ENCODE assay signal across 9 cellular contexts in genomic region chr15:90845201-90845949, GRCh38. TPM values are rescaled to one million over a fixed set of nuclear protein-coding genes. Genes with fewer than 3 reads are reported as not detected.
A peak's percentile ranks its signal among the peaks of the same experiment; 100 is the strongest.
DNase-seq lines count a peak whose midpoint lies in the region; ATAC-seq and TF ChIP-seq lines count a peak whose summit lies in the region.
"Had no signal": no experiment of that assay in that cellular context is flagged by ENCODE, and none has a peak within 500 bp of the region (broad histone marks: within the 10 kb centered on the region; RNA-seq: fewer than 3 reads in every experiment).

No MANE protein-coding gene starts in this region.

- peaks cover under 1% of the 10 kb centered on the region for H3K27me3 Mint-ChIP-seq in GM23338 (ENCODE audit: insufficient read depth, low read depth, poor library complexity)
- H3K27me3 Mint-ChIP-seq: naive thymus-derived CD8-positive, alpha-beta T cell had no signal

- no peak overlapping the region for H3K4me2 ChIP-seq in GM23338

- H3K9me3 ChIP-seq in RWPE2 (ENCODE audit: severe bottlenecking): no peaks in the 10 kb centered on the region

- H3F3A ChIP-seq in GM23338 (replicated peaks; ENCODE audit: low read depth): peaks cover 2% of the 10 kb centered on the region; the same call in 1 of the 2 replicates

- H3K9me3 Mint-ChIP-seq in GM23338: no peaks in the 10 kb centered on the region
- H3K9me3 Mint-ChIP-seq: naive thymus-derived CD8-positive, alpha-beta T cell had no signal

- TF ChIP-seq POLR2A in erythroblast (IDR thresholded peaks at IDR 0.05; ENCODE audit: low read length): no peak

- no peaks in the 10 kb centered on the region for H3K9me2 ChIP-seq in GM23338 (ENCODE audit: insufficient read depth)

- peaks cover 8% of the 10 kb centered on the region for H3K4me1 Mint-ChIP-seq in GM23338

- no peak overlapping the region for H3K4me3 ChIP-seq in RWPE2 (ENCODE audit: severe bottlenecking)
- H3K4me3 ChIP-seq in GM23338: no peak overlapping the region

- DNase-seq in Caki2 (ENCODE audit: low read depth) (peak; percentile 61), RWPE2 (ENCODE audit: low spot score) (no peak), erythroblast (lab: John Stamatoyannopoulos, UW) (peak; percentile 49 to 83), OCI-M2 (lab: John Stamatoyannopoulos, UW; ENCODE audit: unreplicated experiment) (no peak), GM23338 (ENCODE audit: low spot score) (no peak)
- peak; percentile 82 for DNase-seq in stimulated activated CD8-positive, alpha-beta memory T cell treated with anti-CD3 and anti-CD28 coated beads, Interleukin-4, amount 100 ng/mL, for 48 hours

- no peak for TF ChIP-seq CTCF in RWPE2 (IDR thresholded peaks at IDR 0.05; ENCODE audit: poor library complexity, severe bottlenecking)
- TF ChIP-seq CTCF in GM23338 (conservative IDR thresholded peaks at IDR 0.05; ENCODE audit: low read depth in 2 of 2): no peak

- H3K27me3 ChIP-seq in RWPE2 (ENCODE audit: insufficient read depth, poor library complexity, severe bottlenecking): no peaks in the 10 kb centered on the region
- H3K27me3 ChIP-seq in GM23338 (ENCODE audit: insufficient read depth): no peaks in the 10 kb centered on the region

- H4K20me1 ChIP-seq in GM23338 (replicated peaks; ENCODE audit: insufficient read depth): no peaks in the 10 kb centered on the region

- ATAC-seq in GM19035 (IDR thresholded peaks at IDR 0.05; ENCODE audit: unreplicated experiment) (peak; percentile 59), HG03139 (IDR thresholded peaks at IDR 0.05; ENCODE audit: unreplicated experiment) (peak; percentile 80), RWPE2 (ENCODE audit: low read depth) (peak; percentile 97), GM23338 (no peak)

- no peak overlapping the region for H2AFZ ChIP-seq in GM23338

- H3K36me3 Mint-ChIP-seq in GM23338 (ENCODE audit: low read depth): no peaks in the 10 kb centered on the region
- H3K36me3 Mint-ChIP-seq: naive thymus-derived CD8-positive, alpha-beta T cell had no signal

- in situ Hi-C loops in Caki2 (cut with HindIII; ENCODE audit: low pct_unique_long_range_greater_than_20kb, low sequenced_read_pairs): no loop called here

- H3K4me1 ChIP-seq in RWPE2 (ENCODE audit: insufficient read depth, poor library complexity, severe bottlenecking) (no peaks in the 10 kb centered on the region), GM23338 (ENCODE audit: insufficient read depth) (peaks cover 14% of the 10 kb centered on the region)

- no peak overlapping the region for H3K27ac ChIP-seq in RWPE2 (ENCODE audit: poor library complexity, severe bottlenecking)
- no peak overlapping the region for H3K27ac ChIP-seq in GM23338 (ENCODE audit: low read depth)

- H3K36me3 ChIP-seq in RWPE2 (ENCODE audit: low read depth) (no peaks in the 10 kb centered on the region), GM23338 (ENCODE audit: insufficient read depth) (no peaks in the 10 kb centered on the region)

- H3K79me2 ChIP-seq in GM23338 (replicated peaks; ENCODE audit: insufficient read depth): no peaks in the 10 kb centered on the region

- no peak overlapping the region for H3K4me3 Mint-ChIP-seq in GM23338
- H3K4me3 Mint-ChIP-seq: naive thymus-derived CD8-positive, alpha-beta T cell had no signal

- H3K27ac Mint-ChIP-seq in GM23338: no peak overlapping the region

TF ChIP-seq in GM23338, 12 proteins besides CTCF, POLR2A, EP300 and RAD21:
- TF ChIP-seq NANOG (IDR thresholded peaks at IDR 0.05; ENCODE audit: borderline replicate concordance): no peak
- TF ChIP-seq ZNF462 (CRISPR knock-in tag; IDR thresholded peaks at IDR 0.05): no peak
- TF ChIP-seq ZNF114 (CRISPR knock-in tag; IDR thresholded peaks at IDR 0.05): no peak
TF ChIP-seq in GM23338: peak in this region for 0.

RNA-seq across cellular contexts. Expression of gene FURIN, which starts 23.0 kb away (rescaled TPM):
- total RNA-seq in Caki2 (2014; rRNA removed; shearing (Covaris generic); ENCODE audit: low replicate concordance): 26.1 and 29.7 TPM in 2 replicates
- 15.7 and 20.9 TPM in 2 replicates for total RNA-seq in GM23338 (2014; rRNA removed; shearing (Covaris generic))
- 6.3 and 7.4 TPM in 2 replicates for polyA plus RNA-seq in GM23338 (2016; fragmentation: Nextera tagmentation; extraction: Ambion mirVana)

RNA-seq across cellular contexts. Expression of gene FES, which starts 38.9 kb away (rescaled TPM):
- not detected in 2 replicates for total RNA-seq in Caki2 (2014; rRNA removed; shearing (Covaris generic); ENCODE audit: low replicate concordance)
- 14.4 and 18.6 TPM in 2 replicates for total RNA-seq in GM23338 (2014; rRNA removed; shearing (Covaris generic))
- 2.7 and 3.1 TPM in 2 replicates for polyA plus RNA-seq in GM23338 (2016; fragmentation: Nextera tagmentation; extraction: Ambion mirVana)

RNA-seq across cellular contexts. Expression of gene MAN2A2, which starts 57.7 kb away (rescaled TPM):
- total RNA-seq in Caki2 (2014; rRNA removed; shearing (Covaris generic); ENCODE audit: low replicate concordance): 17.7 and 28.0 TPM in 2 replicates
- 3.5 and 17.1 TPM in 2 replicates for total RNA-seq in GM23338 (2014; rRNA removed; shearing (Covaris generic))
- polyA plus RNA-seq in GM23338 (2016; fragmentation: Nextera tagmentation; extraction: Ambion mirVana): 8.0 and 8.2 TPM in 2 replicates

Comparison
In these comparisons a context has a peak if more than half of its experiments do, and no peak if none do; other contexts are left out.
1. DNase-seq: peak in Caki2 (single experiment), erythroblast (2 of 2) and stimulated activated CD8-positive, alpha-beta memory T cell treated with anti-CD3 and anti-CD28 coated beads, Interleukin-4, amount 100 ng/mL, for 48 hours (single experiment); none in RWPE2 (single experiment), OCI-M2 (single experiment) and GM23338 (single experiment).
2. RNA of gene FES, which starts 38.9 kb away (total RNA-seq): 14.4 to 18.6 TPM in GM23338; not detected in Caki2; every median in the first group is over 10 times any median in the second.